30 cellular contexts compared by ENCODE assay signal in genomic region chr12:19895609-19896008, GRCh38.
DNase-seq lines count a peak whose midpoint lies in the region; ATAC-seq, FAIRE-seq and TF ChIP-seq lines count a peak whose summit lies in the region.
"Had no signal": no experiment of that assay in that cellular context is flagged by ENCODE, and none has a peak within 500 bp of the region (broad histone marks: within the 10 kb centered on the region; RNA-seq: fewer than 3 reads in every experiment).

No MANE protein-coding gene starts in this region.

- H3K27me3 ChIP-seq in right atrium auricular region, result no peaks in the 10 kb centered on the region
- H3K27me3 ChIP-seq in astrocyte (ENCODE audit: insufficient read depth, low read length), result no peaks in the 10 kb centered on the region
- H3K27me3 ChIP-seq in aorta (ENCODE audit: control insufficient read depth in 1 of 2, insufficient read depth in 2 of 2, low read length in 1 of 2), result no peaks in the 10 kb centered on the region
- H3K27me3 ChIP-seq in Caco-2 (replicated peaks; ENCODE audit: control insufficient read depth, insufficient read depth, low read length), result no peaks in the 10 kb centered on the region
- H3K27me3 ChIP-seq: colonic mucosa, pancreas, thyroid gland had no signal

- ATAC-seq in left ventricle myocardium superior (no peak), aorta (ENCODE audit: low FRiP score) (peak; percentile 55)
- ATAC-seq: effector memory CD8-positive, alpha-beta T cell; esophagus mucosa; pancreas had no signal

- H2AFZ ChIP-seq in astrocyte (ENCODE audit: low read depth, low read length), result no peak overlapping the region

- intact Hi-C loops in left ventricle myocardium superior (cut with micrococcal nuclease), result no loop called here
- intact Hi-C loops in aorta (cut with DNase I), result loop anchor here in 1 of 2 donors (5.0 kb wide), 2 partner anchors 72 to 238 kb away; no protein-coding TSS in a partner anchor
- intact Hi-C loops in Caco-2 (cut with micrococcal nuclease; ENCODE audit: unreplicated experiment), result no loop called here

- H3K9me3 Mint-ChIP-seq in astrocyte (ENCODE audit: unreplicated experiment), result no peaks in the 10 kb centered on the region
- no peaks in the 10 kb centered on the region for H3K9me3 Mint-ChIP-seq in Caco-2 (ENCODE audit: unreplicated experiment)
- H3K9me3 Mint-ChIP-seq: CD4-positive, alpha-beta T cell; effector memory CD8-positive, alpha-beta T cell; nephron progenitor cell had no signal

- no peak overlapping the region for H3K9ac ChIP-seq in astrocyte (ENCODE audit: low read length)

- POLR2A ChIA-PET in Caco-2 (lab: Charles Lee), result no interaction called here

- H3K36me3 ChIP-seq in right atrium auricular region (no peaks in the 10 kb centered on the region), astrocyte (ENCODE audit: insufficient read depth, low read length) (no peaks in the 10 kb centered on the region), aorta (ENCODE audit: control insufficient read depth in 1 of 2, insufficient read depth in 2 of 2, low read length in 1 of 2) (no peaks in the 10 kb centered on the region), Caco-2 (ENCODE audit: control insufficient read depth, insufficient read depth, low read length) (no peaks in the 10 kb centered on the region)
- H3K36me3 ChIP-seq: colonic mucosa, pancreas, thyroid gland had no signal

- TF ChIP-seq CTCF in right atrium auricular region (IDR thresholded peaks at IDR 0.05), result no peak
- TF ChIP-seq CTCF in astrocyte (IDR thresholded peaks at IDR 0.05; ENCODE audit: insufficient read depth, low read depth, low read length), result no peak
- no peak for TF ChIP-seq CTCF in fibroblast of the aortic adventitia (IDR thresholded peaks at IDR 0.05; ENCODE audit: insufficient read depth, low read length)
- TF ChIP-seq CTCF in Caco-2 (IDR thresholded peaks at IDR 0.05; ENCODE audit: insufficient read depth in 1 of 2, low read depth in 1 of 2, low read length in 1 of 2, severe bottlenecking in 1 of 2, unreplicated experiment in 1 of 2), result no peak

- H3K4me1 Mint-ChIP-seq in astrocyte (ENCODE audit: low read depth, unreplicated experiment) (peaks cover 4% of the 10 kb centered on the region), Caco-2 (ENCODE audit: low read depth, unreplicated experiment) (no peaks in the 10 kb centered on the region)

- BruUV-seq in Caco-2 (replicated peaks; lab: Mats Ljungman, UMichigan), result no TSS peak

- no peaks in the 10 kb centered on the region for H3K27me3 Mint-ChIP-seq in astrocyte (ENCODE audit: low read depth, unreplicated experiment)
- H3K27me3 Mint-ChIP-seq in Caco-2 (ENCODE audit: insufficient read depth, unreplicated experiment), result no peaks in the 10 kb centered on the region
- H3K27me3 Mint-ChIP-seq: CD4-positive, alpha-beta T cell had no signal

- no peak overlapping the region for H3K4me2 ChIP-seq in astrocyte (ENCODE audit: low read length)

- no peak for TF ChIP-seq POLR2A in H54 (IDR thresholded peaks at IDR 0.05; ENCODE audit: low read depth, low read length)

- WGBS in aorta, 2 donors, result 4 to 5% methylated on average over 1 of the region's 1 CpG

- H3K36me3 Mint-ChIP-seq in astrocyte (ENCODE audit: low read depth, unreplicated experiment), result no peaks in the 10 kb centered on the region
- H3K36me3 Mint-ChIP-seq in Caco-2 (ENCODE audit: insufficient read depth, unreplicated experiment), result no peaks in the 10 kb centered on the region

- no peak overlapping the region for H3K4me3 Mint-ChIP-seq in astrocyte (ENCODE audit: unreplicated experiment)
- no peak overlapping the region for H3K4me3 Mint-ChIP-seq in Caco-2 (ENCODE audit: unreplicated experiment)
- H3K4me3 Mint-ChIP-seq: activated CD4-positive, alpha-beta T cell treated with anti-CD3 and anti-CD28 coated beads for 36 hours; CD4-positive, alpha-beta T cell; effector memory CD8-positive, alpha-beta T cell; nephron progenitor cell had no signal

- no peaks in the 10 kb centered on the region for H3K79me2 ChIP-seq in astrocyte (ENCODE audit: insufficient read depth, low read length)

- no peaks in the 10 kb centered on the region for H4K20me1 ChIP-seq in astrocyte (ENCODE audit: insufficient read depth, low read length)

- H3K27ac Mint-ChIP-seq in astrocyte (ENCODE audit: unreplicated experiment) (no peak overlapping the region), Caco-2 (ENCODE audit: unreplicated experiment) (no peak overlapping the region)
- H3K27ac Mint-ChIP-seq: activated CD4-positive, alpha-beta T cell treated with anti-CD3 and anti-CD28 coated beads for 36 hours; CD4-positive, alpha-beta T cell; effector memory CD8-positive, alpha-beta T cell; nephron progenitor cell had no signal

- CTCF ChIA-PET in Caco-2 (lab: Charles Lee), result no interaction called here

- H3K27ac ChIP-seq in right atrium auricular region, result peak overlapping the region; percentile 16 to 75
- H3K27ac ChIP-seq in astrocyte (ENCODE audit: low read depth, low read length), result no peak overlapping the region
- H3K27ac ChIP-seq in aorta (ENCODE audit: low read depth in 1 of 2, low read length in 2 of 2), result peak overlapping the region in 1 of 2 donors; percentile 28
- H3K27ac ChIP-seq: colonic mucosa, pancreas, thyroid gland had no signal

- DNase-seq in right atrium auricular region (ENCODE audit: low spot score), result no peak
- no peak for DNase-seq in left ventricle myocardium superior
- peak; percentile 46 for DNase-seq in astrocyte (ENCODE audit: low read depth)
- DNase-seq in fibroblast of the aortic adventitia (ENCODE audit: low read depth), result peak; percentile 52
- no peak for DNase-seq in aorta
- no peak for DNase-seq in Caco-2
- DNase-seq in H54 (ENCODE audit: insufficient read length, low spot score), result no peak
- no peak for DNase-seq in epidermal melanocyte (ENCODE audit: insufficient read length, low spot score)
- DNase-seq: activated CD4-positive, alpha-beta T cell treated with anti-CD3 and anti-CD28 coated beads for 36 hours; activated naive CD4-positive, alpha-beta T cell; activated T-cell treated with anti-CD3 and anti-CD28 coated beads, Interleukin-2, amount 50 U/mL, for 1 hour; amygdala; CD4-positive, alpha-beta T cell; colonic mucosa; effector memory CD8-positive, alpha-beta T cell; NCI-H1092; NCI-H1694 treated with DMSO at 0.1 percent for 48 hours; NCI-H446 treated with DMSO at 0.1 percent for 48 hours; NCI-H82; nephron progenitor cell; pancreas; retina; stimulated activated naive CD4-positive, alpha-beta T cell treated with Interleukin-2 at 50 U/mL for 16 hours; T-helper 9 cell; thyroid gland had no signal

- H3K9me3 ChIP-seq in right atrium auricular region (no peaks in the 10 kb centered on the region), astrocyte (ENCODE audit: insufficient read depth, low read depth, low read length) (no peaks in the 10 kb centered on the region), aorta (ENCODE audit: control insufficient read depth, low read length) (no peaks in the 10 kb centered on the region), Caco-2 (no peaks in the 10 kb centered on the region)
- H3K9me3 ChIP-seq: colonic mucosa, pancreas, thyroid gland had no signal

- H3K4me1 ChIP-seq in right atrium auricular region (peaks cover 0 to 29% of the 10 kb centered on the region in 2 donors), astrocyte (ENCODE audit: insufficient read depth, low read length) (no peaks in the 10 kb centered on the region), aorta (ENCODE audit: control insufficient read depth in 1 of 2, insufficient read depth in 2 of 2, low read length in 2 of 2) (peaks cover 0 to 5% of the 10 kb centered on the region in 2 donors), Caco-2 (no peaks in the 10 kb centered on the region)
- H3K4me1 ChIP-seq: colonic mucosa, thyroid gland had no signal

- FAIRE-seq in astrocyte (lab: Jason Lieb, UNC) (no peak), H54 (lab: Jason Lieb, UNC) (no peak)
- FAIRE-seq: frontal cortex, pancreas, RCC 7860 had no signal

- H3K4me3 ChIP-seq in right atrium auricular region (no peak overlapping the region), astrocyte (ENCODE audit: insufficient read depth, low read depth, low read length) (no peak overlapping the region), fibroblast of the aortic adventitia (ENCODE audit: low read depth, low read length) (no peak overlapping the region), aorta (ENCODE audit: low read length in 2 of 2) (no peak overlapping the region), Caco-2 (ENCODE audit: low read depth, low read length) (no peak overlapping the region)
- H3K4me3 ChIP-seq: colonic mucosa, lung, pancreas, skin epidermis, thyroid gland had no signal

Comparison
In these comparisons a context has a peak if more than half of its experiments do, and no peak if none do; other contexts are left out.
1. DNase-seq: peak in astrocyte (single experiment) and fibroblast of the aortic adventitia (single experiment); none in right atrium auricular region (single experiment), left ventricle myocardium superior (single experiment), aorta (0 of 2), Caco-2 (0 of 2), H54 (single experiment) and epidermal melanocyte (single experiment).